In the genomic region with DNA sequence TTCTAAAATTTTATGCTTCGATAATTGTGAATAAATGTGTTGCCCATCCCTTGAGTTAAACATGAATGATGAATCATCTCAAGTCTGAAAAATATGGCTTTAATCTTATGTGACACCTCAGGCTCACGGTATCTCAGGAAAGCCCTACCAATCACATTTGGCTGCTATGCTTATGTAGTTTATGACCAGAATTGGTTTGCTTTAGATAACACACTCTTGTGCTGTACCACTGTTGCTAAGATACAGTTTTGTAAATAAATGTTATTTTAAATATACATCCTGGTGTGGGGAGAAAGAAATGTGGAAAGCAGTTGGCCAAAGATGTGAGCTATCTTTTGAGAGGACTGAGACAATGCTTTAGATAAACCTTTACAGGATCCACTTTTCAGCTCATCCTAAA, we compare ENCODE assay signal across 2 cellular contexts.
A peak's percentile ranks its signal among the peaks of the same experiment; 100 is the strongest.
TF ChIP-seq lines count a peak whose summit lies in the region.

No MANE protein-coding gene starts in this region.

TF ChIP-seq in GM23338, 12 proteins besides CTCF, POLR2A, EP300 and RAD21:
- TF ChIP-seq POLR2AphosphoS5 (IDR thresholded peaks at IDR 0.05; ENCODE audit: low read depth) (no peak), REST (IDR thresholded peaks at IDR 0.05; ENCODE audit: unreplicated experiment) (no peak), NANOG (IDR thresholded peaks at IDR 0.05; ENCODE audit: borderline replicate concordance) (no peak), ZNF114 (CRISPR knock-in tag; IDR thresholded peaks at IDR 0.05) (no peak), STAT1 (IDR thresholded peaks at IDR 0.05; ENCODE audit: unreplicated experiment) (no peak), CREB1 (CRISPR knock-in tag; IDR thresholded peaks at IDR 0.05; ENCODE audit: low read depth) (no peak)
TF ChIP-seq in GM23338: peak in this region for 0.

TF ChIP-seq in K562, 482 proteins besides CTCF, POLR2A, EP300 and RAD21:
- TF ChIP-seq CREBBP (IDR thresholded peaks at IDR 0.05; ENCODE audit: low read depth, low read length) (no peak), ELF1 (tag; IDR thresholded peaks at IDR 0.05) (no peak), NFYB (IDR thresholded peaks at IDR 0.05; ENCODE audit: extremely low read depth, insufficient read length) (peak; percentile 32), BACH1 (tag; IDR thresholded peaks at IDR 0.05) (no peak), ATF7 (IDR thresholded peaks at IDR 0.05) (no peak), LCOR (CRISPR knock-in tag; IDR thresholded peaks at IDR 0.05) (no peak), BRD4 (IDR thresholded peaks at IDR 0.05) (no peak), HSF4 (CRISPR knock-in tag; IDR thresholded peaks at IDR 0.05; ENCODE audit: borderline replicate concordance) (no peak), CBFA2T3 (IDR thresholded peaks at IDR 0.05) (peak; percentile 25; the same call in 1 of the 2 replicates), JUN (IDR thresholded peaks at IDR 0.05; ENCODE audit: borderline replicate concordance, low read depth, low read length) (no peak), JUN (CRISPR knock-in tag; IDR thresholded peaks at IDR 0.05; ENCODE audit: borderline replicate concordance) (no peak), MLLT1 (IDR thresholded peaks at IDR 0.05) (no peak), RFX1 (IDR thresholded peaks at IDR 0.05) (peak; percentile 64), E2F8 (IDR thresholded peaks at IDR 0.05; ENCODE audit: low read depth, partially characterized antibody) (no peak)
- TF ChIP-seq, protein P1, sequence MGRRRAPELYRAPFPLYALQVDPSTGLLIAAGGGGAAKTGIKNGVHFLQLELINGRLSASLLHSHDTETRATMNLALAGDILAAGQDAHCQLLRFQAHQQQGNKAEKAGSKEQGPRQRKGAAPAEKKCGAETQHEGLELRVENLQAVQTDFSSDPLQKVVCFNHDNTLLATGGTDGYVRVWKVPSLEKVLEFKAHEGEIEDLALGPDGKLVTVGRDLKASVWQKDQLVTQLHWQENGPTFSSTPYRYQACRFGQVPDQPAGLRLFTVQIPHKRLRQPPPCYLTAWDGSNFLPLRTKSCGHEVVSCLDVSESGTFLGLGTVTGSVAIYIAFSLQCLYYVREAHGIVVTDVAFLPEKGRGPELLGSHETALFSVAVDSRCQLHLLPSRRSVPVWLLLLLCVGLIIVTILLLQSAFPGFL (CRISPR knock-in tag; IDR thresholded peaks at IDR 0.05) = no peak
